ENCODE assay signal across 8 cellular contexts in genomic region chr20:32762754-32763201, GRCh38. TPM values are rescaled to one million over a fixed set of nuclear protein-coding genes. Genes with fewer than 3 reads are reported as not detected.
A peak's percentile ranks its signal among the peaks of the same experiment; 100 is the strongest.
DNase-seq lines count a peak whose midpoint lies in the region; ATAC-seq and TF ChIP-seq lines count a peak whose summit lies in the region.

No MANE protein-coding gene starts in this region.

- H3K9me3 ChIP-seq in SU-DHL-6 (ENCODE audit: insufficient read depth, low read length), result no peaks in the 10 kb centered on the region
- no peaks in the 10 kb centered on the region for H3K9me3 ChIP-seq in neutrophil

- H3K4me1 ChIP-seq in neutrophil (ENCODE audit: control insufficient read depth in 1 of 2, insufficient read depth in 1 of 2, low read depth in 1 of 2, low read length in 1 of 2), result peaks cover 19 to 20% of the 10 kb centered on the region in 2 experiments

- no peak for TF ChIP-seq CTCF in HFF-Myc (IDR thresholded peaks at IDR 0.05; ENCODE audit: low read depth, low read length, missing control alignments)
- TF ChIP-seq CTCF in SU-DHL-6 (IDR thresholded peaks at IDR 0.05; ENCODE audit: insufficient read depth, low read length, poor library complexity, severe bottlenecking), result no peak
- TF ChIP-seq CTCF in epithelial cell of proximal tubule (conservative IDR thresholded peaks at IDR 0.05; ENCODE audit: low read depth, low read length), result no peak
- TF ChIP-seq CTCF in neutrophil (IDR thresholded peaks at IDR 0.05), result no peak

- H4K20me1 ChIP-seq in SU-DHL-6 (ENCODE audit: low read depth, low read length), result no peaks in the 10 kb centered on the region

- peaks cover 3% of the 10 kb centered on the region; the same call in 1 of the 2 replicates for H3K79me2 ChIP-seq in SU-DHL-6 (ENCODE audit: insufficient read depth, low read length)

- H3K9me2 ChIP-seq in SU-DHL-6 (replicated peaks; ENCODE audit: insufficient read depth, low read length), result no peaks in the 10 kb centered on the region

- ATAC-seq in GM18517 (IDR thresholded peaks at IDR 0.05; ENCODE audit: unreplicated experiment), result no peak
- no peak for ATAC-seq in GM21737 (IDR thresholded peaks at IDR 0.05; ENCODE audit: unreplicated experiment)

- H3K4me3 ChIP-seq in HFF-Myc (replicated peaks; ENCODE audit: low read depth, low read length), result peak overlapping the region; percentile 59
- peak overlapping the region; percentile 82 for H3K4me3 ChIP-seq in SU-DHL-6 (ENCODE audit: insufficient read depth, low read length, poor library complexity, severe bottlenecking)
- peak overlapping the region; percentile 96 for H3K4me3 ChIP-seq in epithelial cell of proximal tubule (ENCODE audit: low read depth, low read length)
- peak overlapping the region; percentile 56 to 63 for H3K4me3 ChIP-seq in neutrophil (ENCODE audit: low read depth in 1 of 2, low read length in 1 of 2)

- no peaks in the 10 kb centered on the region for H3K27me3 ChIP-seq in SU-DHL-6 (ENCODE audit: low read length)
- H3K27me3 ChIP-seq in neutrophil, result peaks cover 45% of the 10 kb centered on the region

- H3K9ac ChIP-seq in SU-DHL-6 (ENCODE audit: low read length), result peak overlapping the region; percentile 73

- H3K27ac ChIP-seq in SU-DHL-6 (ENCODE audit: low read depth, low read length) (no peak overlapping the region), neutrophil (no peak overlapping the region)

- H3K4me2 ChIP-seq in SU-DHL-6 (ENCODE audit: low read depth, low read length, poor library complexity, severe bottlenecking), result peak overlapping the region; percentile 83

- peak overlapping the region; percentile 63 for H2AFZ ChIP-seq in SU-DHL-6 (ENCODE audit: low read depth, low read length, severe bottlenecking)

- H3K36me3 ChIP-seq in SU-DHL-6 (ENCODE audit: low read length), result no peaks in the 10 kb centered on the region
- H3K36me3 ChIP-seq in neutrophil, result no peaks in the 10 kb centered on the region

- DNase-seq in EH (ENCODE audit: low read depth), result peak; percentile 33
- no peak for DNase-seq in HFF-Myc (ENCODE audit: extremely low read depth, low read depth)
- DNase-seq in epithelial cell of proximal tubule (ENCODE audit: low read depth), result no peak
- DNase-seq in NCI-H2107 treated with DMSO at 0.1 percent for 48 hours (lab: John Stamatoyannopoulos, UW; ENCODE audit: unreplicated experiment), result no peak

- peaks cover 7% of the 10 kb centered on the region; the same call in 1 of the 2 replicates for H3F3A ChIP-seq in SU-DHL-6 (ENCODE audit: insufficient read depth)

RNA-seq across cellular contexts. Expression of gene DNMT3B, which starts 0.6 kb away (rescaled TPM):
- 14.2 and 21.2 TPM in 2 replicates for total RNA-seq in epithelial cell of proximal tubule

RNA-seq across cellular contexts. Expression of gene COMMD7, which starts 19.5 kb away (rescaled TPM):
- 40.1 and 62.1 TPM in 2 replicates for total RNA-seq in epithelial cell of proximal tubule

RNA-seq across cellular contexts. Expression of gene MAPRE1, which starts 57.0 kb away (rescaled TPM):
- total RNA-seq in epithelial cell of proximal tubule, result 114 and 123 TPM in 2 replicates
